Comparison of ENCODE assay signal across 13 cellular contexts in genomic region chr7:78071821-78072590, GRCh38.
DNase-seq lines count a peak whose midpoint lies in the region; ATAC-seq and TF ChIP-seq lines count a peak whose summit lies in the region.
"Had no signal": no experiment of that assay in that cellular context is flagged by ENCODE, and none has a peak within 500 bp of the region (broad histone marks: within the 10 kb centered on the region; RNA-seq: fewer than 3 reads in every experiment).

No MANE protein-coding gene starts in this region.

- no peak overlapping the region for H3K27ac Mint-ChIP-seq in activated CD8-positive, alpha-beta T cell treated with anti-CD3 and anti-CD28 coated beads for 36 hours
- H3K27ac Mint-ChIP-seq: CD8-positive, alpha-beta T cell had no signal

- H3K36me3 Mint-ChIP-seq in activated CD8-positive, alpha-beta T cell treated with anti-CD3 and anti-CD28 coated beads for 36 hours (ENCODE audit: low read depth): no peaks in the 10 kb centered on the region
- H3K36me3 Mint-ChIP-seq: CD8-positive, alpha-beta T cell had no signal

- H3K4me3 Mint-ChIP-seq in activated CD8-positive, alpha-beta T cell treated with anti-CD3 and anti-CD28 coated beads for 36 hours: no peak overlapping the region
- H3K4me3 Mint-ChIP-seq: CD8-positive, alpha-beta T cell had no signal

- DNase-seq in lower lobe of right lung (peak; percentile 58), upper lobe of right lung (no peak), posterior vena cava (ENCODE audit: low spot score) (no peak), SKM-1 (lab: John Stamatoyannopoulos, UW; ENCODE audit: unreplicated experiment) (no peak)
- DNase-seq in activated CD8-positive, alpha-beta T cell treated with anti-CD3 and anti-CD28 coated beads for 36 hours: no peak
- DNase-seq: C1 segment of cervical spinal cord; Caco-2; CD8-positive, alpha-beta T cell; DMS153; GF-D8; GOT3 had no signal

- POLR2A ChIA-PET in HEK293 (lab: Yijun Ruan, JAX): no interaction called here
- POLR2A ChIA-PET in activated CD8-positive, alpha-beta T cell treated with anti-CD3 and anti-CD28 coated beads for 36 hours (lab: Charles Lee): no interaction called here

- intact Hi-C loops in lower lobe of right lung (cut with DNase I) (no loop called here), upper lobe of right lung (cut with DNase I) (no loop called here), posterior vena cava (cut with DNase I) (no loop called here)
- intact Hi-C loops in activated CD8-positive, alpha-beta T cell treated with anti-CD3 and anti-CD28 coated beads for 36 hours (cut with micrococcal nuclease): no loop called here

- H3K4me3 ChIP-seq in HEK293 (ENCODE audit: low read depth, low read length): no peak overlapping the region
- H3K4me3 ChIP-seq in lower lobe of right lung: no peak overlapping the region
- no peak overlapping the region for H3K4me3 ChIP-seq in upper lobe of right lung
- H3K4me3 ChIP-seq: HAP-1 had no signal

- no peaks in the 10 kb centered on the region for H3K36me3 ChIP-seq in HEK293 (ENCODE audit: control insufficient read depth in 2 of 2, insufficient read depth in 1 of 2, low read length in 2 of 2)
- no peaks in the 10 kb centered on the region for H3K36me3 ChIP-seq in lower lobe of right lung
- H3K36me3 ChIP-seq in upper lobe of right lung: no peaks in the 10 kb centered on the region
- H3K36me3 ChIP-seq: HAP-1 had no signal

- peak; percentile 75 to 85 for ATAC-seq in lower lobe of right lung
- peak; percentile 68 for ATAC-seq in upper lobe of right lung
- no peak for ATAC-seq in activated CD8-positive, alpha-beta T cell treated with anti-CD3 and anti-CD28 coated beads for 36 hours
- ATAC-seq: CD8-positive, alpha-beta T cell had no signal

- no peaks in the 10 kb centered on the region for H3K27me3 ChIP-seq in lower lobe of right lung (ENCODE audit: low read depth)
- H3K27me3 ChIP-seq in upper lobe of right lung: no peaks in the 10 kb centered on the region

- no peaks in the 10 kb centered on the region for H3K4me1 Mint-ChIP-seq in activated CD8-positive, alpha-beta T cell treated with anti-CD3 and anti-CD28 coated beads for 36 hours (ENCODE audit: low read depth)

- TF ChIP-seq CTCF in HEK293 (tag by site-specific recombination; IDR thresholded peaks at IDR 0.05) (no peak), lower lobe of right lung (IDR thresholded peaks at IDR 0.05) (no peak), upper lobe of right lung (IDR thresholded peaks at IDR 0.05) (no peak)
- TF ChIP-seq CTCF in activated CD8-positive, alpha-beta T cell treated with anti-CD3 and anti-CD28 coated beads for 36 hours (IDR thresholded peaks at IDR 0.05): no peak

- no peak overlapping the region for H3K27ac ChIP-seq in HEK293 (ENCODE audit: extremely low read depth, low read depth, low read length)
- H3K27ac ChIP-seq in lower lobe of right lung: no peak overlapping the region
- H3K27ac ChIP-seq in upper lobe of right lung: no peak overlapping the region

- no peaks in the 10 kb centered on the region for H3K9me3 ChIP-seq in HEK293 (ENCODE audit: control insufficient read depth, insufficient read depth, low read depth, low read length)
- H3K9me3 ChIP-seq in lower lobe of right lung: no peaks in the 10 kb centered on the region
- H3K9me3 ChIP-seq in upper lobe of right lung: no peaks in the 10 kb centered on the region
- H3K9me3 ChIP-seq: Caco-2, HAP-1 had no signal

- H3K27me3 Mint-ChIP-seq in activated CD8-positive, alpha-beta T cell treated with anti-CD3 and anti-CD28 coated beads for 36 hours: peaks cover 5% of the 10 kb centered on the region

- no peaks in the 10 kb centered on the region for H3K9me3 Mint-ChIP-seq in activated CD8-positive, alpha-beta T cell treated with anti-CD3 and anti-CD28 coated beads for 36 hours
- H3K9me3 Mint-ChIP-seq: CD8-positive, alpha-beta T cell had no signal

- H3K4me1 ChIP-seq in HEK293 (ENCODE audit: control insufficient read depth, insufficient read depth, low read length) (peaks cover 12% of the 10 kb centered on the region), lower lobe of right lung (no peaks in the 10 kb centered on the region), upper lobe of right lung (no peaks in the 10 kb centered on the region)

- CTCF ChIA-PET in HEK293 (lab: Yijun Ruan, JAX): no interaction called here
- CTCF ChIA-PET in activated CD8-positive, alpha-beta T cell treated with anti-CD3 and anti-CD28 coated beads for 36 hours (lab: Charles Lee): no interaction called here

TF ChIP-seq in HEK293, 187 proteins besides CTCF, POLR2A, EP300 and RAD21:
- no peak for TF ChIP-seq SCRT2 (tag by site-specific recombination; IDR thresholded peaks at IDR 0.05)
- peak; percentile 28; the same call in 1 of the 2 replicates for TF ChIP-seq ZNF664 (tag by site-specific recombination; IDR thresholded peaks at IDR 0.05)
